ENCODE assay signal across 10 cellular contexts in genomic region chr1:55150880-55151582, GRCh38.
A peak's percentile ranks its signal among the peaks of the same experiment; 100 is the strongest.
DNase-seq lines count a peak whose midpoint lies in the region; ATAC-seq and TF ChIP-seq lines count a peak whose summit lies in the region.
"Had no signal": no experiment of that assay in that cellular context is flagged by ENCODE, and none has a peak within 500 bp of the region (broad histone marks: within the 10 kb centered on the region; RNA-seq: fewer than 3 reads in every experiment).

No MANE protein-coding gene starts in this region.

- H3K4me3 ChIP-seq in stomach: no peak overlapping the region
- H3K4me3 ChIP-seq in BE2C (ENCODE audit: low read depth, low read length): no peak overlapping the region
- H3K4me3 ChIP-seq: skin epidermis had no signal

- TF ChIP-seq CTCF in stomach (IDR thresholded peaks at IDR 0.05) (no peak), BE2C (IDR thresholded peaks at IDR 0.05; ENCODE audit: low read depth, low read length) (no peak)

- H3K27ac Mint-ChIP-seq in activated naive CD4-positive, alpha-beta T cell treated with anti-CD3 and anti-CD28 coated beads for 36 hours: peak overlapping the region; percentile 92
- peak overlapping the region; percentile 97 for H3K27ac Mint-ChIP-seq in activated naive CD8-positive, alpha-beta T cell

- H3K36me3 Mint-ChIP-seq in activated naive CD4-positive, alpha-beta T cell treated with anti-CD3 and anti-CD28 coated beads for 36 hours (ENCODE audit: low read depth): peaks cover 29% of the 10 kb centered on the region
- H3K36me3 Mint-ChIP-seq in activated naive CD8-positive, alpha-beta T cell: peaks cover 20% of the 10 kb centered on the region

- intact Hi-C loops in activated naive CD4-positive, alpha-beta T cell treated with anti-CD3 and anti-CD28 coated beads for 36 hours (cut with micrococcal nuclease): loop anchor here (2.0 kb wide), 2 partner anchors 14 to 64 kb away; partner anchors contain the start of gene USP24
- intact Hi-C loops in stomach (cut with DNase I; ENCODE audit: low total_unique reads): no loop called here

- CTCF ChIA-PET in activated naive CD4-positive, alpha-beta T cell treated with anti-CD3 and anti-CD28 coated beads for 36 hours (lab: Charles Lee): no interaction called here

- peaks cover 0 to 24% (median 4%) of the 10 kb centered on the region in 4 donors for H3K4me1 ChIP-seq in stomach
- no peaks in the 10 kb centered on the region for H3K4me1 ChIP-seq in BE2C

- H3K4me3 Mint-ChIP-seq in activated naive CD4-positive, alpha-beta T cell treated with anti-CD3 and anti-CD28 coated beads for 36 hours: peak overlapping the region; percentile 38
- peak overlapping the region; percentile 85 for H3K4me3 Mint-ChIP-seq in activated naive CD8-positive, alpha-beta T cell

- TF ChIP-seq POLR2A in stomach (IDR thresholded peaks at IDR 0.05): no peak

- peaks cover 33% of the 10 kb centered on the region for H3K4me1 Mint-ChIP-seq in activated naive CD4-positive, alpha-beta T cell treated with anti-CD3 and anti-CD28 coated beads for 36 hours (ENCODE audit: low read depth)
- H3K4me1 Mint-ChIP-seq in activated naive CD8-positive, alpha-beta T cell (ENCODE audit: low read depth): peaks cover 43% of the 10 kb centered on the region

- 74 to 89% (median 79%) methylated on average over 2 of the region's 2 CpGs for WGBS in stomach, 5 donors

- H3K27me3 Mint-ChIP-seq in activated naive CD4-positive, alpha-beta T cell treated with anti-CD3 and anti-CD28 coated beads for 36 hours (ENCODE audit: low read depth): no peaks in the 10 kb centered on the region
- no peaks in the 10 kb centered on the region for H3K27me3 Mint-ChIP-seq in activated naive CD8-positive, alpha-beta T cell

- no peak for TF ChIP-seq EP300 in stomach (IDR thresholded peaks at IDR 0.05)

- no peaks in the 10 kb centered on the region for H3K9me3 Mint-ChIP-seq in activated naive CD4-positive, alpha-beta T cell treated with anti-CD3 and anti-CD28 coated beads for 36 hours
- no peaks in the 10 kb centered on the region for H3K9me3 Mint-ChIP-seq in activated naive CD8-positive, alpha-beta T cell (ENCODE audit: low read depth)

- ATAC-seq in HG03097 (IDR thresholded peaks at IDR 0.05; ENCODE audit: low FRiP score, unreplicated experiment): peak; percentile 68

- H3K27ac ChIP-seq in stomach: peak overlapping the region in 3 of 5 donors; percentile 18 to 34 (median 31)
- H3K27ac ChIP-seq: C4-2B had no signal

- H3K9me3 ChIP-seq in stomach (no peaks in the 10 kb centered on the region), BE2C (no peaks in the 10 kb centered on the region)

- H3K27me3 ChIP-seq in stomach: no peaks in the 10 kb centered on the region
- H3K27me3 ChIP-seq in BE2C: no peaks in the 10 kb centered on the region

- DNase-seq in activated naive CD4-positive, alpha-beta T cell treated with anti-CD3 and anti-CD28 coated beads for 36 hours: no peak
- no peak for DNase-seq in activated naive CD4-positive, alpha-beta T cell treated with anti-CD3 and anti-CD28 coated beads, Interleukin-2, amount 50 U/mL, for 16 hours
- DNase-seq in stomach (no peak), dermis blood vessel endothelial cell (no peak), BE2C (no peak), HK-2 (ENCODE audit: unreplicated experiment) (no peak)

- H3K36me3 ChIP-seq in stomach (peaks cover 6 to 93% (median 76%) of the 10 kb centered on the region in 4 donors), BE2C (no peaks in the 10 kb centered on the region; the same call in 1 of the 2 replicates)
